ENCODE assay signal across 33 cellular contexts in genomic region chr5:42571626-42571960, GRCh38.
"Had no signal": no experiment of that assay in that cellular context is flagged by ENCODE, and none has a peak within 500 bp of the region (broad histone marks: within the 10 kb centered on the region; RNA-seq: fewer than 3 reads in every experiment).

No MANE protein-coding gene starts in this region.

- H3K36me3 Mint-ChIP-seq: activated CD8-positive, alpha-beta memory T cell treated with anti-CD3 and anti-CD28 coated beads, Interleukin-2, amount 10 ng/mL, durations not matched to agents 7 days and 5 days; activated naive CD8-positive, alpha-beta T cell treated with anti-CD3 and anti-CD28 coated beads for 36 hours had no signal

- H3K4me1 Mint-ChIP-seq: activated CD4-positive, alpha-beta memory T cell treated with anti-CD3 and anti-CD28 coated beads, Interleukin-2, amount 10 ng/mL, durations not matched to agents 7 days and 5 days; activated CD8-positive, alpha-beta memory T cell treated with anti-CD3 and anti-CD28 coated beads, Interleukin-2, amount 10 ng/mL, durations not matched to agents 7 days and 5 days; activated naive CD8-positive, alpha-beta T cell treated with anti-CD3 and anti-CD28 coated beads for 36 hours; activated T-helper 17 cell treated with anti-CD3 and anti-CD28 coated beads, Interleukin-2, amount 50 U/mL, for 72 hours had no signal

- H3K9me3 ChIP-seq: Peyer's patch had no signal

- H3K27me3 ChIP-seq: brain microvascular endothelial cell, Peyer's patch had no signal

- ATAC-seq: activated CD8-positive, alpha-beta memory T cell treated with anti-CD3 and anti-CD28 coated beads, Interleukin-2, amount 10 ng/mL, durations not matched to agents 7 days and 5 days; activated T-cell treated with anti-CD3 and anti-CD28 coated beads, Interleukin-2, amount 50 U/mL, for 72 hours; activated T-helper 17 cell treated with anti-CD3 and anti-CD28 coated beads, Interleukin-2, amount 50 U/mL, for 72 hours had no signal

- H3K4me3 Mint-ChIP-seq: activated CD4-positive, alpha-beta memory T cell treated with anti-CD3 and anti-CD28 coated beads, Interleukin-2, amount 10 ng/mL, durations not matched to agents 7 days and 5 days; activated CD8-positive, alpha-beta memory T cell treated with anti-CD3 and anti-CD28 coated beads, Interleukin-2, amount 10 ng/mL, durations not matched to agents 7 days and 5 days; activated naive CD8-positive, alpha-beta T cell treated with anti-CD3 and anti-CD28 coated beads for 36 hours; activated T-cell treated with anti-CD3 and anti-CD28 coated beads, Interleukin-2, amount 50 U/mL, for 72 hours; activated T-helper 17 cell treated with anti-CD3 and anti-CD28 coated beads, Interleukin-2, amount 50 U/mL, for 72 hours had no signal

- H3K9ac ChIP-seq: KMS-11 had no signal

- H3K36me3 ChIP-seq: brain microvascular endothelial cell, Peyer's patch, WERI-Rb-1 had no signal

- H3K4me3 ChIP-seq: Peyer's patch had no signal

- H3K4me1 ChIP-seq: Peyer's patch had no signal

- H3K27ac Mint-ChIP-seq: activated CD4-positive, alpha-beta memory T cell treated with anti-CD3 and anti-CD28 coated beads, Interleukin-2, amount 10 ng/mL, durations not matched to agents 7 days and 5 days; activated CD8-positive, alpha-beta memory T cell treated with anti-CD3 and anti-CD28 coated beads, Interleukin-2, amount 10 ng/mL, durations not matched to agents 7 days and 5 days; activated naive CD8-positive, alpha-beta T cell treated with anti-CD3 and anti-CD28 coated beads for 36 hours; activated T-cell treated with anti-CD3 and anti-CD28 coated beads, Interleukin-2, amount 50 U/mL, for 72 hours; activated T-helper 17 cell treated with anti-CD3 and anti-CD28 coated beads, Interleukin-2, amount 50 U/mL, for 72 hours had no signal

- H3K9me3 Mint-ChIP-seq: activated CD4-positive, alpha-beta memory T cell treated with anti-CD3 and anti-CD28 coated beads, Interleukin-2, amount 10 ng/mL, durations not matched to agents 7 days and 5 days; activated naive CD8-positive, alpha-beta T cell treated with anti-CD3 and anti-CD28 coated beads for 36 hours; activated T-cell treated with anti-CD3 and anti-CD28 coated beads, Interleukin-2, amount 50 U/mL, for 72 hours; activated T-helper 17 cell treated with anti-CD3 and anti-CD28 coated beads, Interleukin-2, amount 50 U/mL, for 72 hours had no signal

- DNase-seq: activated CD4-positive, alpha-beta memory T cell treated with anti-CD3 and anti-CD28 coated beads, Interleukin-2, amount 10 ng/mL, durations not matched to agents 7 days and 5 days; activated CD4-positive, alpha-beta T cell treated with anti-CD3 and anti-CD28 coated beads for 1 hour; activated CD4-positive, alpha-beta T cell treated with anti-CD3 and anti-CD28 coated beads for 48 hours; activated CD4-positive, CD25-positive, alpha-beta regulatory T cell; activated CD8-positive, alpha-beta memory T cell treated with anti-CD3 and anti-CD28 coated beads for 24 hours; activated CD8-positive, alpha-beta memory T cell treated with anti-CD3 and anti-CD28 coated beads, Interleukin-2, amount 10 ng/mL, durations not matched to agents 7 days and 5 days; activated CD8-positive, alpha-beta memory T cell treated with anti-CD3 and anti-CD28 coated beads, Interleukin-2, amount 50 U/mL, for 48 hours; activated effector memory CD4-positive, alpha-beta T cell treated with anti-CD3 and anti-CD28 coated beads, Interleukin-2, amount 50 U/mL, for 16 hours; activated naive CD4-positive, alpha-beta T cell; activated naive CD4-positive, alpha-beta T cell treated with anti-CD3 and anti-CD28 coated beads, Interleukin-2, amount 50 U/mL, for 16 hours; activated naive CD8-positive, alpha-beta T cell treated with anti-CD3 and anti-CD28 coated beads for 36 hours; activated T-cell treated with anti-CD3 and anti-CD28 coated beads, Interleukin-2, amount 50 U/mL, for 72 hours; amniotic stem cell; aorta; brain microvascular endothelial cell; MM.1S; MV-4-11; NCI-H1092; NCI-H1436 treated with DMSO at 0.1 percent for 48 hours; NCI-H1694 treated with DMSO at 0.1 percent for 48 hours; NCI-H2029 treated with DMSO at 0.1 percent for 48 hours; NCI-H2107; NCI-H2171; NCI-H510A; NCI-H526; NCI-H748 treated with DMSO at 0.1 percent for 48 hours; NK-92 treated with Interleukin-12 subunit alpha and Interleukin-12 subunit beta, amount 100 ng/mL, for 24 hours; Peyer's patch; RPMI8226; SW 1271; WERI-Rb-1 had no signal

- H3K27ac ChIP-seq: brain microvascular endothelial cell, KMS-11, Peyer's patch, WERI-Rb-1 had no signal
